ENCODE assay signal across 19 cellular contexts in genomic region chr3:175659951-175660350, GRCh38.
A peak's percentile ranks its signal among the peaks of the same experiment; 100 is the strongest.
DNase-seq lines count a peak whose midpoint lies in the region; ATAC-seq and TF ChIP-seq lines count a peak whose summit lies in the region.
"Had no signal": no experiment of that assay in that cellular context is flagged by ENCODE, and none has a peak within 500 bp of the region (broad histone marks: within the 10 kb centered on the region; RNA-seq: fewer than 3 reads in every experiment).

No MANE protein-coding gene starts in this region.

- H3K4me2 ChIP-seq in HCT116 (ENCODE audit: low read length) = no peak overlapping the region

- H2AFZ ChIP-seq in HCT116 (ENCODE audit: low read depth, low read length, poor library complexity, severe bottlenecking) = peak overlapping the region; percentile 5

- POLR2A ChIA-PET in HCT116 (lab: Charles Lee) = no interaction called here
- POLR2A ChIA-PET in WTC11 (lab: Charles Lee) = no interaction called here

- no peaks in the 10 kb centered on the region for H3K4me1 ChIP-seq in HCT116 (ENCODE audit: control insufficient read depth in 1 of 2, insufficient read depth in 2 of 2, low read length in 2 of 2)
- H3K4me1 ChIP-seq: SJCRH30 had no signal

- no peak overlapping the region for H3K9ac ChIP-seq in HCT116 (ENCODE audit: low read length)

- ATAC-seq in HCT116 = no peak
- 0 out of 2 replicates have a peak, but pooled peaks have one; percentile 38 for ATAC-seq in WTC11
- no peak for ATAC-seq in GM18873 (IDR thresholded peaks at IDR 0.05; ENCODE audit: low FRiP score, unreplicated experiment)
- ATAC-seq: HepG2 had no signal

- no peaks in the 10 kb centered on the region for H3K4me1 Mint-ChIP-seq in WTC11
- H3K4me1 Mint-ChIP-seq: B cell had no signal

- peak; percentile 13 for DNase-seq in ELR (ENCODE audit: low read depth)
- no peak for DNase-seq in HCT116 (ENCODE audit: low read depth, low spot score)
- DNase-seq in WTC11 (ENCODE audit: low spot score) = no peak
- peak; percentile 10 for DNase-seq in fibroblast of the aortic adventitia (ENCODE audit: low read depth)
- DNase-seq in NCI-H526 treated with DMSO at 0.1 percent for 48 hours (lab: John Stamatoyannopoulos, UW) = no peak
- DNase-seq in epidermal melanocyte (ENCODE audit: insufficient read length, low spot score) = no peak
- DNase-seq: GF-D8, GOT3, KBM-7, NCI-H1417, NCI-H187, NCI-H2171, NCI-H446, NCI-H748 treated with DMSO at 0.1 percent for 48 hours, SJCRH30 had no signal

- H3K4me3 ChIP-seq in HCT116 (replicated peaks in 1 of 2; ENCODE audit: low read depth in 1 of 2, low read length in 2 of 2) (no peak overlapping the region), fibroblast of the aortic adventitia (ENCODE audit: low read depth, low read length) (no peak overlapping the region)
- H3K4me3 ChIP-seq: SJCRH30 had no signal

- no peaks in the 10 kb centered on the region; the same call in 1 of the 2 replicates for H3K9me2 ChIP-seq in HCT116 (ENCODE audit: insufficient read depth)

- no peak for TF ChIP-seq POLR2A in HCT116 (IDR thresholded peaks at IDR 0.05; ENCODE audit: borderline replicate concordance, extremely low read depth, insufficient read depth, insufficient read length)

- CTCF ChIA-PET in HCT116 (lab: Charles Lee) = no interaction called here
- CTCF ChIA-PET in WTC11 (lab: Charles Lee) = no interaction called here

- no TSS peak for BruUV-seq in HCT116 (replicated peaks; lab: Mats Ljungman, UMichigan)

- H3K9me3 Mint-ChIP-seq in WTC11 = no peaks in the 10 kb centered on the region

- H3K27ac Mint-ChIP-seq in WTC11 = no peak overlapping the region
- H3K27ac Mint-ChIP-seq: B cell; T-helper 1 cell treated with Interleukin-12 subunit alpha and Interleukin-12 subunit beta and Interleukin-4 antibody, amounts not matched to agents 30 μg/mL and 1 μg/mL, for 36 hours had no signal

- no peaks in the 10 kb centered on the region for H4K20me1 ChIP-seq in HCT116 (ENCODE audit: insufficient read depth)

- intact Hi-C loops in HCT116 (cut with micrococcal nuclease) = no loop called here

- no peaks in the 10 kb centered on the region for H3K36me3 Mint-ChIP-seq in WTC11

- H3K27me3 Mint-ChIP-seq in WTC11 (ENCODE audit: low read depth) = no peaks in the 10 kb centered on the region
- H3K27me3 Mint-ChIP-seq: B cell had no signal

- no peaks in the 10 kb centered on the region for H3K9me3 ChIP-seq in HCT116 (ENCODE audit: control insufficient read depth in 1 of 2, insufficient read depth in 1 of 2, low read depth in 1 of 2, low read length in 2 of 2)
- H3K9me3 ChIP-seq: SJCRH30 had no signal

- TF ChIP-seq CTCF in HCT116 (IDR thresholded peaks at IDR 0.05 in 2 of 3, conservative IDR thresholded peaks at IDR 0.05 in 1 of 3; ENCODE audit: borderline replicate concordance in 1 of 3, insufficient read depth in 1 of 3, low read depth in 2 of 3, low read length in 2 of 3) (no peak), WTC11 (IDR thresholded peaks at IDR 0.05) (no peak), fibroblast of the aortic adventitia (IDR thresholded peaks at IDR 0.05; ENCODE audit: insufficient read depth, low read length) (no peak)

- H3K27ac ChIP-seq in HCT116 (ENCODE audit: low read depth, low read length) = no peak overlapping the region
- H3K27ac ChIP-seq: SJCRH30 had no signal

- no peak overlapping the region for H3K4me3 Mint-ChIP-seq in WTC11
- H3K4me3 Mint-ChIP-seq: B cell; T-helper 1 cell treated with Interleukin-12 subunit alpha and Interleukin-12 subunit beta and Interleukin-4 antibody, amounts not matched to agents 30 μg/mL and 1 μg/mL, for 36 hours had no signal

- no peak for TF ChIP-seq RAD21 in HCT116 (IDR thresholded peaks at IDR 0.05; ENCODE audit: low read depth)

- H3K36me3 ChIP-seq in HCT116 (ENCODE audit: control insufficient read depth in 1 of 2, insufficient read depth in 2 of 2, low read length in 2 of 2) = no peaks in the 10 kb centered on the region
- H3K36me3 ChIP-seq: SJCRH30 had no signal

- H3K79me2 ChIP-seq in HCT116 (ENCODE audit: insufficient read depth, low read length) = no peaks in the 10 kb centered on the region

- RAD21 ChIA-PET in HCT116 (lab: Charles Lee; ENCODE audit: low non-redundant PET in 1 of 2, low total read pairs in 2 of 2, uncharacterized antibody in 2 of 2, unreplicated experiment in 2 of 2) = no interaction called here

- no peaks in the 10 kb centered on the region for H3K27me3 ChIP-seq in HCT116 (ENCODE audit: insufficient read depth, low read length)
- H3K27me3 ChIP-seq: SJCRH30 had no signal

TF ChIP-seq in HCT116, 20 proteins besides CTCF, POLR2A, EP300 and RAD21:
- TF ChIP-seq POLR2AphosphoS5 (IDR thresholded peaks at IDR 0.05; ENCODE audit: low read depth, low read length) = no peak
- no peak for TF ChIP-seq TCF7L2 (IDR thresholded peaks at IDR 0.05; ENCODE audit: borderline replicate concordance, extremely low read depth, insufficient read depth, insufficient read length)
- no peak for TF ChIP-seq EZH2 (IDR thresholded peaks at IDR 0.05)
- TF ChIP-seq, protein P1, sequence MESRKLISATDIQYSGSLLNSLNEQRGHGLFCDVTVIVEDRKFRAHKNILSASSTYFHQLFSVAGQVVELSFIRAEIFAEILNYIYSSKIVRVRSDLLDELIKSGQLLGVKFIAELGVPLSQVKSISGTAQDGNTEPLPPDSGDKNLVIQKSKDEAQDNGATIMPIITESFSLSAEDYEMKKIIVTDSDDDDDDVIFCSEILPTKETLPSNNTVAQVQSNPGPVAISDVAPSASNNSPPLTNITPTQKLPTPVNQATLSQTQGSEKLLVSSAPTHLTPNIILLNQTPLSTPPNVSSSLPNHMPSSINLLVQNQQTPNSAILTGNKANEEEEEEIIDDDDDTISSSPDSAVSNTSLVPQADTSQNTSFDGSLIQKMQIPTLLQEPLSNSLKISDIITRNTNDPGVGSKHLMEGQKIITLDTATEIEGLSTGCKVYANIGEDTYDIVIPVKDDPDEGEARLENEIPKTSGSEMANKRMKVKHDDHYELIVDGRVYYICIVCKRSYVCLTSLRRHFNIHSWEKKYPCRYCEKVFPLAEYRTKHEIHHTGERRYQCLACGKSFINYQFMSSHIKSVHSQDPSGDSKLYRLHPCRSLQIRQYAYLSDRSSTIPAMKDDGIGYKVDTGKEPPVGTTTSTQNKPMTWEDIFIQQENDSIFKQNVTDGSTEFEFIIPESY (IDR thresholded peaks at IDR 0.05; ENCODE audit: extremely low read depth, insufficient replicate concordance, low read length) = no peak
- TF ChIP-seq CEBPB (IDR thresholded peaks at IDR 0.05; ENCODE audit: low read depth) = no peak
- no peak for TF ChIP-seq YY1 (IDR thresholded peaks at IDR 0.05; ENCODE audit: extremely low read depth, insufficient replicate concordance, low read depth, low read length)
- no peak for TF ChIP-seq JUND (IDR thresholded peaks at IDR 0.05)
- TF ChIP-seq ZFX (IDR thresholded peaks at IDR 0.05) = no peak

TF ChIP-seq in WTC11, 78 proteins besides CTCF, POLR2A, EP300 and RAD21 (continues in another document):
- no peak for TF ChIP-seq FOXP1 (CRISPR knock-in tag; IDR thresholded peaks at IDR 0.05; ENCODE audit: borderline replicate concordance)
- TF ChIP-seq TEAD4 (CRISPR knock-in tag; IDR thresholded peaks at IDR 0.05) = no peak
- no peak for TF ChIP-seq NR3C1 (CRISPR knock-in tag; conservative IDR thresholded peaks at IDR 0.05; ENCODE audit: low read depth)
- TF ChIP-seq MAX (CRISPR knock-in tag; IDR thresholded peaks at IDR 0.05) = no peak
- TF ChIP-seq FOXK1 (CRISPR knock-in tag; IDR thresholded peaks at IDR 0.05) = no peak
- TF ChIP-seq, protein P2, sequence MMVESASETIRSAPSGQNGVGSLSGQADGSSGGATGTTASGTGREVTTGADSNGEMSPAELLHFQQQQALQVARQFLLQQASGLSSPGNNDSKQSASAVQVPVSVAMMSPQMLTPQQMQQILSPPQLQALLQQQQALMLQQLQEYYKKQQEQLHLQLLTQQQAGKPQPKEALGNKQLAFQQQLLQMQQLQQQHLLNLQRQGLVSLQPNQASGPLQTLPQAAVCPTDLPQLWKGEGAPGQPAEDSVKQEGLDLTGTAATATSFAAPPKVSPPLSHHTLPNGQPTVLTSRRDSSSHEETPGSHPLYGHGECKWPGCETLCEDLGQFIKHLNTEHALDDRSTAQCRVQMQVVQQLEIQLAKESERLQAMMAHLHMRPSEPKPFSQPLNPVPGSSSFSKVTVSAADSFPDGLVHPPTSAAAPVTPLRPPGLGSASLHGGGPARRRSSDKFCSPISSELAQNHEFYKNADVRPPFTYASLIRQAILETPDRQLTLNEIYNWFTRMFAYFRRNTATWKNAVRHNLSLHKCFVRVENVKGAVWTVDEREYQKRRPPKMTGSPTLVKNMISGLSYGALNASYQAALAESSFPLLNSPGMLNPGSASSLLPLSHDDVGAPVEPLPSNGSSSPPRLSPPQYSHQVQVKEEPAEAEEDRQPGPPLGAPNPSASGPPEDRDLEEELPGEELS (CRISPR knock-in tag; IDR thresholded peaks at IDR 0.05) = no peak
- TF ChIP-seq, protein P3, sequence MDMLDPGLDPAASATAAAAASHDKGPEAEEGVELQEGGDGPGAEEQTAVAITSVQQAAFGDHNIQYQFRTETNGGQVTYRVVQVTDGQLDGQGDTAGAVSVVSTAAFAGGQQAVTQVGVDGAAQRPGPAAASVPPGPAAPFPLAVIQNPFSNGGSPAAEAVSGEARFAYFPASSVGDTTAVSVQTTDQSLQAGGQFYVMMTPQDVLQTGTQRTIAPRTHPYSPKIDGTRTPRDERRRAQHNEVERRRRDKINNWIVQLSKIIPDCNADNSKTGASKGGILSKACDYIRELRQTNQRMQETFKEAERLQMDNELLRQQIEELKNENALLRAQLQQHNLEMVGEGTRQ (CRISPR knock-in tag; IDR thresholded peaks at IDR 0.05) = no peak
- no peak for TF ChIP-seq MLX (CRISPR knock-in tag; IDR thresholded peaks at IDR 0.05)
- TF ChIP-seq, protein P4, sequence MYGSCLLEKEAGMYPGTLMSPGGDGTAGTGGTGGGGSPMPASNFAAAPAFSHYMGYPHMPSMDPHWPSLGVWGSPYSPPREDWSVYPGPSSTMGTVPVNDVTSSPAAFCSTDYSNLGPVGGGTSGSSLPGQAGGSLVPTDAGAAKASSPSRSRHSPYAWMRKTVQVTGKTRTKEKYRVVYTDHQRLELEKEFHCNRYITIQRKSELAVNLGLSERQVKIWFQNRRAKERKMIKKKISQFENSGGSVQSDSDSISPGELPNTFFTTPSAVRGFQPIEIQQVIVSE (CRISPR knock-in tag; IDR thresholded peaks at IDR 0.05; ENCODE audit: borderline replicate concordance) = no peak
- no peak for TF ChIP-seq ZNF263 (CRISPR knock-in tag; IDR thresholded peaks at IDR 0.05; ENCODE audit: low read depth)
- no peak for TF ChIP-seq RELA (CRISPR knock-in tag; IDR thresholded peaks at IDR 0.05; ENCODE audit: borderline replicate concordance)

Comparison
In these comparisons a context has a peak if more than half of its experiments do, and no peak if none do; other contexts are left out.
1. DNase-seq: peak in ELR (single experiment) and fibroblast of the aortic adventitia (single experiment); none in HCT116 (single experiment), WTC11 (single experiment), NCI-H526 treated with DMSO at 0.1 percent for 48 hours (single experiment) and epidermal melanocyte (single experiment).